In the genomic region with DNA sequence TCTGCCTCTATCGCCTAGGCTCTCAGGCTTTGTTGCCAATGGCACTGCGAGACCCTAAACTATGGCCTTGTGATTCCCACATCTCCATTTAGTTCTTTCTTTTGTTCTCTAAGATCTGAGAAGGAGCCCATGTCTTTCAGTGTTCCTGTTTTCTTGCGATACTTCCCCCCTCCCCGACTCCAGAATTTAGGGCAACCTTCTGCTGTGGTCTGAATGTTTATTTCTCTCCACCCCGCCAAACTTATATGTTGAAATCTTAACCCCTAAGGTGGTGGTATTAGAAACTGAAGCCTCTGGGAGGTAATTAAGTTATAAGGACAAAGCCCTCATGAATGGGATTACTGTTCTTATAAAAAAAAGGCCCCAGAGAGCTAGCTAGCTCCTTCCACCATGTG, we compare ENCODE assay signal across 8 cellular contexts.
A peak's percentile ranks its signal among the peaks of the same experiment; 100 is the strongest.
DNase-seq lines count a peak whose midpoint lies in the region; ATAC-seq and TF ChIP-seq lines count a peak whose summit lies in the region.

No MANE protein-coding gene starts in this region.

- H3K36me3 ChIP-seq in HUES6 (ENCODE audit: control insufficient read depth, insufficient read depth, low read length): no peaks in the 10 kb centered on the region
- no peaks in the 10 kb centered on the region for H3K36me3 ChIP-seq in brain microvascular endothelial cell (replicated peaks)
- no peaks in the 10 kb centered on the region for H3K36me3 ChIP-seq in muscle layer of colon (ENCODE audit: insufficient read depth, low read length)

- H3K9me3 ChIP-seq in HUES6 (ENCODE audit: control insufficient read depth, insufficient read depth, low read depth, low read length) (no peaks in the 10 kb centered on the region), muscle layer of colon (ENCODE audit: low read length) (no peaks in the 10 kb centered on the region)

- in situ Hi-C loops in brain microvascular endothelial cell (cut with HindIII; ENCODE audit: low pct_ligation_motif_present, low sequenced_read_pairs): no loop called here

- no peaks in the 10 kb centered on the region for H3K27me3 ChIP-seq in HUES6 (ENCODE audit: control insufficient read depth, insufficient read depth, low read length)
- H3K27me3 ChIP-seq in brain microvascular endothelial cell (replicated peaks): no peaks in the 10 kb centered on the region
- no peaks in the 10 kb centered on the region for H3K27me3 ChIP-seq in muscle layer of colon (ENCODE audit: control insufficient read depth in 1 of 2, insufficient read depth in 2 of 2, low read length in 2 of 2)

- H3K9ac ChIP-seq in HUES6 (ENCODE audit: low read length) (peak overlapping the region; percentile 70), muscle layer of colon (ENCODE audit: low read length) (peak overlapping the region; percentile 31)

- H3K4me1 ChIP-seq in HUES6 (ENCODE audit: control insufficient read depth, insufficient read depth, low read length) (peaks cover 27% of the 10 kb centered on the region), muscle layer of colon (ENCODE audit: insufficient read depth, low read length) (peaks cover 24% of the 10 kb centered on the region)

- TF ChIP-seq CTCF in AG09309 (IDR thresholded peaks at IDR 0.05; ENCODE audit: control insufficient read depth, insufficient read depth, low read depth, low read length, missing control alignments) (no peak), brain microvascular endothelial cell (IDR thresholded peaks at IDR 0.05; ENCODE audit: low read depth, low read length, missing control alignments) (no peak)

- H3K4me3 ChIP-seq in AG09309 (ENCODE audit: control insufficient read depth, low read depth, low read length) (peak overlapping the region; percentile 18; the same call in 1 of the 2 replicates), HUES6 (ENCODE audit: low read depth, low read length) (peak overlapping the region; percentile 44), brain microvascular endothelial cell (ENCODE audit: low read depth, low read length) (peak overlapping the region; percentile 26), muscle layer of colon (ENCODE audit: low read depth in 1 of 2, low read length in 2 of 2) (peak overlapping the region; percentile 12 to 35)

- DNase-seq in AG09309 (ENCODE audit: low read depth) (no peak), brain microvascular endothelial cell (no peak), NCI-H2107 (lab: John Stamatoyannopoulos, UW) (no peak)

- no peak for ATAC-seq in HG02852 (IDR thresholded peaks at IDR 0.05; ENCODE audit: unreplicated experiment)
- no peak for ATAC-seq in HG03039 (IDR thresholded peaks at IDR 0.05; ENCODE audit: unreplicated experiment)
- no peak for ATAC-seq in HG03565 (IDR thresholded peaks at IDR 0.05; ENCODE audit: unreplicated experiment)

- H3K27ac ChIP-seq in HUES6 (ENCODE audit: low read depth, low read length): peak overlapping the region; percentile 49; the same call in 1 of the 2 replicates
- peak overlapping the region; percentile 89 for H3K27ac ChIP-seq in brain microvascular endothelial cell
- peak overlapping the region; percentile 60 for H3K27ac ChIP-seq in muscle layer of colon (ENCODE audit: low read depth, low read length)
